Comparison of ENCODE assay signal across 8 cellular contexts in genomic region chr2:210617732-210618330, GRCh38.
DNase-seq lines count a peak whose midpoint lies in the region; ATAC-seq, FAIRE-seq and TF ChIP-seq lines count a peak whose summit lies in the region.

No MANE protein-coding gene starts in this region.

- FAIRE-seq in A204.1 (lab: Jason Lieb, UNC), result peak; percentile 83
- peak; percentile 14 for FAIRE-seq in GM12892 (lab: Jason Lieb, UNC)
- peak; percentile 74 for FAIRE-seq in kidney (lab: Jason Lieb, UNC)

- H3K4me1 ChIP-seq in kidney (ENCODE audit: control insufficient read depth in 1 of 2, insufficient read depth in 1 of 2, low read depth in 1 of 2, low read length in 2 of 2), result no peaks in the 10 kb centered on the region

- no peaks in the 10 kb centered on the region for H3K36me3 ChIP-seq in kidney (ENCODE audit: control insufficient read depth in 1 of 2, insufficient read depth in 2 of 2, low read length in 2 of 2)

- DNase-seq in GM12892 (ENCODE audit: insufficient read length), result no peak
- DNase-seq in NCI-H1694 (lab: John Stamatoyannopoulos, UW), result peak; percentile 96
- DNase-seq in kidney, result no peak
- DNase-seq in stimulated activated CD4-positive, alpha-beta T cell treated with anti-CD3 and anti-CD28 coated beads, Interleukin-1b, Interleukin-23, amount 100 ng/mL, for 48 hours, result no peak

- no peak overlapping the region for H3K27ac ChIP-seq in kidney (ENCODE audit: low read depth in 2 of 2, low read length in 2 of 2)

- no peak overlapping the region for H3K9ac ChIP-seq in kidney (ENCODE audit: low read length in 2 of 2)

- ATAC-seq in HG02943 (IDR thresholded peaks at IDR 0.05; ENCODE audit: low read depth, unreplicated experiment) (peak; percentile 64), HG02970 (IDR thresholded peaks at IDR 0.05; ENCODE audit: low FRiP score, unreplicated experiment) (no peak)

- intact Hi-C loops in kidney (cut with DNase I), result no loop called here

- H3K9me3 ChIP-seq in kidney (ENCODE audit: control insufficient read depth in 1 of 2, low read length in 2 of 2), result no peaks in the 10 kb centered on the region

- TF ChIP-seq POLR2A in GM12892 (IDR thresholded peaks at IDR 0.05; ENCODE audit: low read depth, low read length), result no peak

- H3K4me3 ChIP-seq in WI38 (ENCODE audit: low read depth, low read length) (no peak overlapping the region), kidney (ENCODE audit: low read length in 2 of 2) (no peak overlapping the region)

- TF ChIP-seq CTCF in WI38 (IDR thresholded peaks at IDR 0.05; ENCODE audit: low read depth, low read length) (peak; percentile 21; the same call in 1 of the 2 replicates), kidney (IDR thresholded peaks at IDR 0.05; ENCODE audit: borderline replicate concordance, extremely low read depth, insufficient read depth) (peak; percentile 64)
